In the genomic region with DNA sequence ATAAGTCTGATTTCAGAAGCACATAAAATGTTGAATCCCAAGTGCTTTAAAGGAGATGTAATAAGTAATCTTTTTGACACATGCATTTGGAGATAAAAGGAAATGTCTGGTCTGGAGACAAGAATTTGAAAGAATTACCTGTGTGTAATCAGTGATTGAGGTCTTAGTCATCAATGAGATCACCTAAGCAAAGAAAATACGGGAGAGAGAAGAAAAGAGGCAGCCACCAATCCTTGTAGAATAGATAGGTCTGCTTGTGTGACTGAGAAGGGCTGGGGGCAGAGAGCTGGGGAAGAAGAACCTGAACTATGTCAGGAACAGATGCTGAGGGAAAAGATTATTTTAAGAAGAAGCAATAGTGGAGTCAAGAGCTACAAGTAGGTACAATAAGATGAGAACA, we compare ENCODE assay signal across 2 cellular contexts.
TF ChIP-seq lines count a peak whose summit lies in the region.

No MANE protein-coding gene starts in this region.

TF ChIP-seq in A549, 52 proteins besides CTCF, POLR2A, EP300 and RAD21 (continued from another document):
- TF ChIP-seq FOSL2 (IDR thresholded peaks at IDR 0.05) = peak; percentile 87
- TF ChIP-seq FOSL2 (CRISPR knock-in tag; IDR thresholded peaks at IDR 0.05) = peak; percentile 83
- TF ChIP-seq JUN (IDR thresholded peaks at IDR 0.05) = peak in 1 of 2 experiments; percentile 49; a peak in 1 of 5 replicates
- no peak for TF ChIP-seq NR3C1 (IDR thresholded peaks at IDR 0.05)
- TF ChIP-seq JUNB (IDR thresholded peaks at IDR 0.05) = peak; percentile 88

TF ChIP-seq in HCT116, 20 proteins besides CTCF, POLR2A, EP300 and RAD21 (continued from another document):
- TF ChIP-seq FOSL1 (IDR thresholded peaks at IDR 0.05; ENCODE audit: low read depth) = peak; percentile 56
- 0 out of 2 replicates have a peak, but pooled peaks have one; percentile 19 for TF ChIP-seq JUND (IDR thresholded peaks at IDR 0.05)
- TF ChIP-seq SIN3A (IDR thresholded peaks at IDR 0.05; ENCODE audit: low read depth) = no peak
